ENCODE assay signal across 8 cellular contexts in the genomic region with DNA sequence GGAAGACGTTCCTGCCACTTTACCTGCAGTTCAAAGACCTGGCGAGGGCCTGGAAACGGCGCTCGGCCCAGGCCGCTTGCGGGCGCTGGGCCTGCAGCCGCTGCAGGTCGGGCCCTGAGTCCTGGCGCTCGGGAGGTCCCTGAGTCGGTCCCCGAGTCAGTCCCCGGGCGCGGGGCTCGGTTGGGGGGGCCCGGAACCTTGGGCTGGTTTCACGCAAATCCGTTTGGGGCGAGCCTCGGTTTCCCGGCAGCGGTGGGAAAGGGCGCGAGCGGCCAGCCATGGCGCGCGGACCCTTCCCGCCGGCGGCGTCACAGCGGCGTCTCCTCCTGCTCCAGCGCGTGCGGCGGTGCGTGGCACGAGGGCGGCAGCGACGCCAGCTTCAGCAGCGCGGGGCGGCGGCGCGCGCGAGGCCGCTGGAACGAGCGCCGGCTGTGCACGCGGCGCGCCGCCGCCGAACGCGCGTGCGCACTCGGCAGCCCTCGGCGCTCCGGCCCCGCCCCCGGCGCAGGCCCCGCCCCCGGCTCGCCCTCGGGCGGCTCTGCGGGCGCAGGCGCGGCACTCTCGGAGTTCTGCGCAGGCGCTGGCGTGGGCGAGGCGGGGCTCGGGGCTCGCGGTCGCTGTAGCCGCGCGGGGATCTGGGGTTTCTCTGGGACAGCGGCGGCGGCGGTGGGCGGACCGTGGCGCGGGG. TPM values are rescaled to one million over a fixed set of nuclear protein-coding genes. Genes with fewer than 3 reads are reported as not detected.
DNase-seq lines count a peak whose midpoint lies in the region; ATAC-seq and TF ChIP-seq lines count a peak whose summit lies in the region.

No MANE protein-coding gene starts in this region.

- no peaks in the 10 kb centered on the region for H3K36me3 Mint-ChIP-seq in progenitor cell of endocrine pancreas (ENCODE audit: insufficient read depth)

- WGBS in adrenal gland, 4 donors, result 0% methylated on average over 8 to 106 of the region's 106 CpGs; no CpG with 5 or more reads in 1 of the 4 donors
- 3 to 5% methylated on average over 8 to 18 of the region's 106 CpGs for WGBS in upper lobe of left lung, 2 donors

- peak; percentile 94 for DNase-seq in GM12865 (ENCODE audit: low read depth)
- DNase-seq in NCI-H1092 treated with DMSO at 0.1 percent for 48 hours (lab: John Stamatoyannopoulos, UW), result peak; percentile 90
- DNase-seq in T follicular helper cell (ENCODE audit: low read depth), result peak; percentile 85
- DNase-seq in adrenal gland, result peak; percentile 82 to 92 (median 84)
- peak; percentile 93 for DNase-seq in left cardiac atrium
- DNase-seq in progenitor cell of endocrine pancreas (ENCODE audit: low spot score, unreplicated experiment), result peak; percentile 79
- peak; percentile 87 to 99 for DNase-seq in upper lobe of left lung

- H3K4me3 Mint-ChIP-seq in progenitor cell of endocrine pancreas (ENCODE audit: low read depth), result peak overlapping the region; percentile 71

- H3K9me3 ChIP-seq in adrenal gland (replicated peaks in 1 of 3), result no peaks in the 10 kb centered on the region
- no peaks in the 10 kb centered on the region for H3K9me3 ChIP-seq in upper lobe of left lung

- peak; percentile 70 for ATAC-seq in HG02610 (IDR thresholded peaks at IDR 0.05; ENCODE audit: unreplicated experiment)
- ATAC-seq in left cardiac atrium, result peak; percentile 87 to 95
- peak; percentile 75 to 94 for ATAC-seq in upper lobe of left lung (ENCODE audit: low FRiP score in 2 of 2)

- TF ChIP-seq POLR2A in adrenal gland (IDR thresholded peaks at IDR 0.05) (peak; percentile 44 to 63), upper lobe of left lung (IDR thresholded peaks at IDR 0.05) (peak in 2 of 4 donors; percentile 63 to 71)

- H3K4me1 Mint-ChIP-seq in progenitor cell of endocrine pancreas (ENCODE audit: low read depth), result peaks cover 8% of the 10 kb centered on the region

- H3K27ac ChIP-seq in adrenal gland, result peak overlapping the region in 3 of 5 donors; percentile 74 to 84 (median 77)
- H3K27ac ChIP-seq in upper lobe of left lung, result peak overlapping the region; percentile 62 to 85 (median 72)

- no peaks in the 10 kb centered on the region for H3K9me3 Mint-ChIP-seq in progenitor cell of endocrine pancreas (ENCODE audit: low read depth)

- no peak for TF ChIP-seq CTCF in GM12865 (IDR thresholded peaks at IDR 0.05; ENCODE audit: insufficient read depth, low read depth, low read length, missing control alignments)
- no peak for TF ChIP-seq CTCF in adrenal gland (IDR thresholded peaks at IDR 0.05)
- TF ChIP-seq CTCF in progenitor cell of endocrine pancreas (IDR thresholded peaks at IDR 0.05; ENCODE audit: unreplicated experiment), result no peak
- TF ChIP-seq CTCF in upper lobe of left lung (IDR thresholded peaks at IDR 0.05), result no peak

- peaks cover 3% of the 10 kb centered on the region for H3K27me3 Mint-ChIP-seq in progenitor cell of endocrine pancreas

- intact Hi-C loops in adrenal gland (cut with DNase I) (loop anchor here in 1 of 2 donors (10.0 kb wide), 1 partner anchor 422 kb away; the partner anchor contains the start of genes BRD9 and TRIP13), left cardiac atrium (cut with DNase I) (no loop called here)

- TF ChIP-seq EP300 in upper lobe of left lung (IDR thresholded peaks at IDR 0.05), result no peak

- no peak overlapping the region for H3K27ac Mint-ChIP-seq in progenitor cell of endocrine pancreas

- peaks cover 14 to 27% of the 10 kb centered on the region in 2 donors for H3K4me1 ChIP-seq in adrenal gland (replicated peaks in 1 of 2)
- peaks cover 20 to 40% (median 29%) of the 10 kb centered on the region in 4 donors for H3K4me1 ChIP-seq in upper lobe of left lung

- no peaks in the 10 kb centered on the region for H3K36me3 ChIP-seq in adrenal gland (replicated peaks in 1 of 2)
- H3K36me3 ChIP-seq in upper lobe of left lung, result peaks cover 0 to 12% (median 0%) of the 10 kb centered on the region in 4 donors

- H3K4me3 ChIP-seq in GM12865 (ENCODE audit: low read depth, low read length) (peak overlapping the region; percentile 95), adrenal gland (peak overlapping the region; percentile 35 to 90 (median 60)), upper lobe of left lung (peak overlapping the region; percentile 82 to 100 (median 98))

- H3K27me3 ChIP-seq in adrenal gland (peaks cover 12% of the 10 kb centered on the region), upper lobe of left lung (peaks cover 0 to 27% (median 10%) of the 10 kb centered on the region in 4 donors)

RNA-seq across cellular contexts. Expression of gene EXOC3, which starts 29.8 kb away (rescaled TPM):
- total RNA-seq in adrenal gland (10 to 100 TPM; 35.4 to 61.3 (median 42.7) TPM), left cardiac atrium (10 to 100 TPM; 41.4 to 42.3 TPM), progenitor cell of endocrine pancreas (66.5 and 67.3 TPM in 2 replicates), upper lobe of left lung (100 to 1,000 TPM in 2 of 6 donors, 10 to 100 TPM in 4; 43.6 to 149 (median 64.5) TPM)
- polyA plus RNA-seq in adrenal gland, result 10 to 100 TPM; 24.7 to 66.4 (median 56.8) TPM

RNA-seq across cellular contexts. Expression of gene SLC9A3, which starts 51.4 kb away (rescaled TPM):
- 1 to 10 TPM; 1.4 to 5.5 (median 2.5) TPM for total RNA-seq in adrenal gland
- polyA plus RNA-seq in adrenal gland, result under 1 TPM; 0.88 to 0.94 (median 0.90) TPM
- total RNA-seq in left cardiac atrium, result under 1 TPM; 0.77 to 0.99 TPM
- 1.6 and 1.7 TPM in 2 replicates for total RNA-seq in progenitor cell of endocrine pancreas
- 1 to 10 TPM; 1.0 to 4.1 (median 1.9) TPM for total RNA-seq in upper lobe of left lung

Comparison
In these comparisons a context has a peak if more than half of its experiments do, and no peak if none do; other contexts are left out.
1. Peak in every context shown above with its lines: DNase-seq, ATAC-seq, H3K4me3 ChIP-seq and H3K27ac ChIP-seq.